In genomic region chr7:105931179-105931578, GRCh38 we compare ENCODE assay signal across 23 cellular contexts.
"Had no signal": no experiment of that assay in that cellular context is flagged by ENCODE, and none has a peak within 500 bp of the region (broad histone marks: within the 10 kb centered on the region; RNA-seq: fewer than 3 reads in every experiment).

No MANE protein-coding gene starts in this region.

- H3K4me1 Mint-ChIP-seq: mesothelial cell of epicardium had no signal

- FAIRE-seq: endothelial cell of umbilical vein, islet of Langerhans, keratinocyte had no signal

- H3K9me3 Mint-ChIP-seq: dendritic cell treated with granulocyte-macrophage colony-stimulating factor and Interleukin-4, amounts not matched to agents 40 ng/mL and 50 ng/mL, for 4 days; memory B cell had no signal

- H3K9me3 ChIP-seq: colonic mucosa, esophagus muscularis mucosa, gastrocnemius medialis, heart right ventricle, left lung, lower lobe of right lung, mucosa of descending colon had no signal

- H3K4me1 ChIP-seq: colonic mucosa, gastrocnemius medialis had no signal

- H3K27ac Mint-ChIP-seq: dendritic cell treated with granulocyte-macrophage colony-stimulating factor and Interleukin-4, amounts not matched to agents 40 ng/mL and 50 ng/mL, for 4 days; memory B cell; mesothelial cell of epicardium had no signal

- H3K4me3 ChIP-seq: colonic mucosa, esophagus muscularis mucosa, gastrocnemius medialis, heart right ventricle, left lung, lower lobe of right lung, mucosa of descending colon had no signal

- H3K4me3 Mint-ChIP-seq: dendritic cell treated with granulocyte-macrophage colony-stimulating factor and Interleukin-4, amounts not matched to agents 40 ng/mL and 50 ng/mL, for 4 days; memory B cell; mesothelial cell of epicardium; naive B cell had no signal

- ATAC-seq: gastrocnemius medialis, heart right ventricle, left cardiac atrium, left lung, left ventricle myocardium superior, lower lobe of right lung, mucosa of descending colon had no signal

- DNase-seq: colonic mucosa; cortex of kidney; effector CD4-positive, alpha-beta T cell; effector memory CD4-positive, alpha-beta T cell; foreskin melanocyte; gastrocnemius medialis; glutamatergic neuron; head of caudate nucleus; heart right ventricle; hippocampal formation; left cardiac atrium; left lung; left ventricle myocardium superior; lower lobe of right lung; mucosa of descending colon; naive B cell had no signal

- H3K36me3 ChIP-seq: colonic mucosa, esophagus muscularis mucosa, gastrocnemius medialis, heart right ventricle, left lung, lower lobe of right lung had no signal

- H3K36me3 Mint-ChIP-seq: memory B cell, mesothelial cell of epicardium, naive B cell had no signal

- H3K27me3 ChIP-seq: colonic mucosa, esophagus muscularis mucosa, gastrocnemius medialis, heart right ventricle, left lung had no signal

- H3K27ac ChIP-seq: colonic mucosa, gastrocnemius medialis, heart right ventricle, left lung, lower lobe of right lung had no signal
